In genomic region chr13:98577823-98578285, GRCh38 we compare ENCODE assay signal across 8 cellular contexts. TPM values are rescaled to one million over a fixed set of nuclear protein-coding genes. Genes with fewer than 3 reads are reported as not detected.
A peak's percentile ranks its signal among the peaks of the same experiment; 100 is the strongest.
DNase-seq lines count a peak whose midpoint lies in the region; ATAC-seq lines count a peak whose summit lies in the region.

No MANE protein-coding gene starts in this region.

- peak overlapping the region; percentile 82 for H3K4me3 Mint-ChIP-seq in activated naive CD8-positive, alpha-beta T cell treated with anti-CD3 and anti-CD28 coated beads, Interleukin-2, amount 10 ng/mL, durations not matched to agents 7 days and 5 days
- H3K4me3 Mint-ChIP-seq in immature natural killer cell = peak overlapping the region; percentile 83 to 88 (median 85)

- H3K36me3 Mint-ChIP-seq in activated naive CD8-positive, alpha-beta T cell treated with anti-CD3 and anti-CD28 coated beads, Interleukin-2, amount 10 ng/mL, durations not matched to agents 7 days and 5 days = peaks cover 15% of the 10 kb centered on the region
- no peaks in the 10 kb centered on the region for H3K36me3 Mint-ChIP-seq in immature natural killer cell

- H3K27me3 ChIP-seq in subcutaneous abdominal adipose tissue (ENCODE audit: control insufficient read depth in 5 of 5, insufficient read depth in 4 of 5, low read length in 5 of 5) = no peaks in the 10 kb centered on the region

- DNase-seq in NCI-H1092 treated with DMSO at 0.1 percent for 48 hours (lab: John Stamatoyannopoulos, UW) (peak; percentile 68), NCI-H1092 (lab: John Stamatoyannopoulos, UW) (no peak), immature natural killer cell (no peak), T1000 (lab: John Stamatoyannopoulos, UW) (no peak)
- no peak for DNase-seq in activated naive CD8-positive, alpha-beta T cell treated with anti-CD3 and anti-CD28 coated beads, Interleukin-2, amount 10 ng/mL, durations not matched to agents 7 days and 5 days
- DNase-seq in activated CD4-positive, CD25-positive, alpha-beta regulatory T cell treated with anti-CD3 and anti-CD28 coated beads, Interleukin-2, amount 50 U/mL, for 72 hours = no peak

- H3K27me3 Mint-ChIP-seq in activated naive CD8-positive, alpha-beta T cell treated with anti-CD3 and anti-CD28 coated beads, Interleukin-2, amount 10 ng/mL, durations not matched to agents 7 days and 5 days = no peaks in the 10 kb centered on the region
- H3K27me3 Mint-ChIP-seq in immature natural killer cell (ENCODE audit: low read depth in 3 of 3) = peaks cover 1 to 17% (median 9%) of the 10 kb centered on the region in 3 donors

- H3K9ac ChIP-seq in subcutaneous abdominal adipose tissue (ENCODE audit: low read length in 5 of 5) = peak overlapping the region; percentile 32 to 96 (median 93)

- POLR2A ChIA-PET in activated naive CD8-positive, alpha-beta T cell treated with anti-CD3 and anti-CD28 coated beads, Interleukin-2, amount 10 ng/mL, durations not matched to agents 7 days and 5 days (lab: Charles Lee) = interaction anchor here (1.0 to 3.1 kb wide), 7 partner anchors 10 to 132 kb away, joined by 3 to 9 read pairs (median 4); no protein-coding TSS in a partner anchor

- peak overlapping the region; percentile 93 for H3K27ac ChIP-seq in subcutaneous abdominal adipose tissue (ENCODE audit: low read depth, low read length)

- peaks cover 4 to 29% (median 27%) of the 10 kb centered on the region in 5 donors for H3K4me1 ChIP-seq in subcutaneous abdominal adipose tissue (ENCODE audit: control insufficient read depth in 5 of 5, insufficient read depth in 5 of 5, low read length in 5 of 5)

- H3K27ac Mint-ChIP-seq in activated naive CD8-positive, alpha-beta T cell treated with anti-CD3 and anti-CD28 coated beads, Interleukin-2, amount 10 ng/mL, durations not matched to agents 7 days and 5 days = peak overlapping the region; percentile 82
- peak overlapping the region; percentile 90 to 96 (median 92) for H3K27ac Mint-ChIP-seq in immature natural killer cell

- H3K9me3 Mint-ChIP-seq in activated naive CD8-positive, alpha-beta T cell treated with anti-CD3 and anti-CD28 coated beads, Interleukin-2, amount 10 ng/mL, durations not matched to agents 7 days and 5 days = no peaks in the 10 kb centered on the region
- no peaks in the 10 kb centered on the region for H3K9me3 Mint-ChIP-seq in immature natural killer cell

- no peak for ATAC-seq in activated naive CD8-positive, alpha-beta T cell treated with anti-CD3 and anti-CD28 coated beads, Interleukin-2, amount 10 ng/mL, durations not matched to agents 7 days and 5 days (ENCODE audit: low read depth)
- ATAC-seq in GM21576 (IDR thresholded peaks at IDR 0.05; ENCODE audit: unreplicated experiment) = no peak

- no peaks in the 10 kb centered on the region for H3K36me3 ChIP-seq in subcutaneous abdominal adipose tissue (ENCODE audit: control insufficient read depth in 5 of 5, insufficient read depth in 5 of 5, low read length in 5 of 5)

- peak overlapping the region; percentile 75 to 91 (median 78) for H3K4me3 ChIP-seq in subcutaneous abdominal adipose tissue (ENCODE audit: low read depth in 1 of 5, low read length in 5 of 5)

- no peaks in the 10 kb centered on the region for H3K9me3 ChIP-seq in subcutaneous abdominal adipose tissue (ENCODE audit: control insufficient read depth in 5 of 5, low read length in 5 of 5)

- peaks cover 28% of the 10 kb centered on the region for H3K4me1 Mint-ChIP-seq in activated naive CD8-positive, alpha-beta T cell treated with anti-CD3 and anti-CD28 coated beads, Interleukin-2, amount 10 ng/mL, durations not matched to agents 7 days and 5 days
- H3K4me1 Mint-ChIP-seq in immature natural killer cell = peaks cover 28 to 36% of the 10 kb centered on the region in 2 donors

RNA-seq across cellular contexts. Expression of gene STK24, which starts 0.9 kb away (rescaled TPM):
- 100 to 1,000 TPM; 140 to 147 TPM for total RNA-seq in activated naive CD8-positive, alpha-beta T cell treated with anti-CD3 and anti-CD28 coated beads, Interleukin-2, amount 10 ng/mL, durations not matched to agents 7 days and 5 days
- 10 to 100 TPM; 10.8 to 18.8 (median 15.8) TPM for polyA plus RNA-seq in immature natural killer cell
